Comparison of ENCODE assay signal across 33 cellular contexts in genomic region chr10:3790272-3790671, GRCh38.
"Had no signal": no experiment of that assay in that cellular context is flagged by ENCODE, and none has a peak within 500 bp of the region (broad histone marks: within the 10 kb centered on the region; RNA-seq: fewer than 3 reads in every experiment).

No MANE protein-coding gene starts in this region.

- H3K9me3 ChIP-seq: pancreas, prostate gland, sigmoid colon had no signal

- H3K27me3 ChIP-seq: brain microvascular endothelial cell, esophagus muscularis mucosa, heart right ventricle, left lung, pancreas, sigmoid colon, suprapubic skin, tibial nerve had no signal

- H3K9me3 Mint-ChIP-seq: effector memory CD8-positive, alpha-beta T cell had no signal

- ATAC-seq: activated T-helper 17 cell treated with anti-CD3 and anti-CD28 coated beads, Interleukin-2, amount 50 U/mL, for 72 hours; effector memory CD8-positive, alpha-beta T cell; heart right ventricle; left lung; pancreas; stimulated activated effector memory CD8-positive, alpha-beta T cell treated with anti-CD3 and anti-CD28 coated beads, Interleukin-12 subunit alpha, Interleukin-12 subunit beta, amount 100 ng/mL, for 72 hours had no signal

- H3K36me3 ChIP-seq: brain microvascular endothelial cell, esophagus muscularis mucosa, heart right ventricle, left lung, pancreas, prostate gland, sigmoid colon, suprapubic skin, tibial nerve had no signal

- H3K27ac Mint-ChIP-seq: activated CD4-positive, alpha-beta memory T cell treated with anti-CD3 and anti-CD28 coated beads for 36 hours; activated CD4-positive, alpha-beta T cell treated with anti-CD3 and anti-CD28 coated beads, Interleukin-2, amount 10 ng/mL, durations not matched to agents 24 days and 14 days; activated T-helper 17 cell treated with anti-CD3 and anti-CD28 coated beads, Interleukin-2, amount 50 U/mL, for 72 hours; effector memory CD8-positive, alpha-beta T cell; mesothelial cell of epicardium; stimulated activated effector memory CD8-positive, alpha-beta T cell treated with anti-CD3 and anti-CD28 coated beads, Interleukin-12 subunit alpha, Interleukin-12 subunit beta, amount 100 ng/mL, for 72 hours; T-helper 1 cell treated with Interleukin-12 subunit alpha and Interleukin-12 subunit beta and Interleukin-4 antibody, amounts not matched to agents 30 μg/mL and 1 μg/mL, for 36 hours had no signal

- DNase-seq: activated CD4-positive, alpha-beta memory T cell treated with anti-CD3 and anti-CD28 coated beads for 36 hours; activated CD4-positive, alpha-beta T cell treated with anti-CD3 and anti-CD28 coated beads, Interleukin-2, amount 10 ng/mL, durations not matched to agents 24 days and 14 days; activated CD4-positive, CD25-positive, alpha-beta regulatory T cell treated with anti-CD3 and anti-CD28 coated beads, Interleukin-2, amount 50 U/mL, for 72 hours; activated CD8-positive, alpha-beta memory T cell treated with anti-CD3 and anti-CD28 coated beads, Interleukin-2, amount 50 U/mL, for 4 hours; activated gamma-delta T cell treated with Interleukin-2 at 50 U/mL for 16 hours; activated naive CD4-positive, alpha-beta T cell treated with anti-CD3 and anti-CD28 coated beads, Interleukin-2, amount 50 U/mL, for 16 hours; activated T-cell treated with anti-CD3 and anti-CD28 coated beads, Interleukin-2, amount 50 U/mL, for 1 hour; amniotic stem cell; brain microvascular endothelial cell; caudate nucleus; cortex of kidney; effector memory CD8-positive, alpha-beta T cell; foreskin melanocyte; heart right ventricle; kidney glomerular epithelial cell; left lung; naive B cell; retina; sigmoid colon; small intestine; stimulated activated CD4-positive, alpha-beta T cell treated with anti-CD3 and anti-CD28 coated beads, Interleukin-4, amount 100 ng/mL, for 24 hours; SW 1271; T1000 had no signal

- H3K4me3 ChIP-seq: esophagus muscularis mucosa, heart right ventricle, left lung, lung, pancreas, prostate gland, sigmoid colon, suprapubic skin, tibial nerve had no signal

- H3K27ac ChIP-seq: brain microvascular endothelial cell, esophagus muscularis mucosa, heart right ventricle, left lung, pancreas, prostate gland, sigmoid colon, suprapubic skin, tibial nerve had no signal

- H3K4me1 ChIP-seq: prostate gland, tibial nerve had no signal

- H3K4me3 Mint-ChIP-seq: activated CD4-positive, alpha-beta memory T cell treated with anti-CD3 and anti-CD28 coated beads for 36 hours; activated CD4-positive, alpha-beta T cell treated with anti-CD3 and anti-CD28 coated beads, Interleukin-2, amount 10 ng/mL, durations not matched to agents 24 days and 14 days; activated T-helper 17 cell treated with anti-CD3 and anti-CD28 coated beads, Interleukin-2, amount 50 U/mL, for 72 hours; effector memory CD8-positive, alpha-beta T cell; mesothelial cell of epicardium; naive B cell; stimulated activated effector memory CD8-positive, alpha-beta T cell treated with anti-CD3 and anti-CD28 coated beads, Interleukin-12 subunit alpha, Interleukin-12 subunit beta, amount 100 ng/mL, for 72 hours; T-helper 1 cell treated with Interleukin-12 subunit alpha and Interleukin-12 subunit beta and Interleukin-4 antibody, amounts not matched to agents 30 μg/mL and 1 μg/mL, for 36 hours had no signal

- H3K27me3 Mint-ChIP-seq: activated CD4-positive, alpha-beta memory T cell treated with anti-CD3 and anti-CD28 coated beads for 36 hours; activated CD4-positive, alpha-beta T cell treated with anti-CD3 and anti-CD28 coated beads, Interleukin-2, amount 10 ng/mL, durations not matched to agents 24 days and 14 days; activated T-helper 17 cell treated with anti-CD3 and anti-CD28 coated beads, Interleukin-2, amount 50 U/mL, for 72 hours; effector memory CD8-positive, alpha-beta T cell; naive B cell had no signal
